ENCODE assay signal across 16 cellular contexts in the genomic region with DNA sequence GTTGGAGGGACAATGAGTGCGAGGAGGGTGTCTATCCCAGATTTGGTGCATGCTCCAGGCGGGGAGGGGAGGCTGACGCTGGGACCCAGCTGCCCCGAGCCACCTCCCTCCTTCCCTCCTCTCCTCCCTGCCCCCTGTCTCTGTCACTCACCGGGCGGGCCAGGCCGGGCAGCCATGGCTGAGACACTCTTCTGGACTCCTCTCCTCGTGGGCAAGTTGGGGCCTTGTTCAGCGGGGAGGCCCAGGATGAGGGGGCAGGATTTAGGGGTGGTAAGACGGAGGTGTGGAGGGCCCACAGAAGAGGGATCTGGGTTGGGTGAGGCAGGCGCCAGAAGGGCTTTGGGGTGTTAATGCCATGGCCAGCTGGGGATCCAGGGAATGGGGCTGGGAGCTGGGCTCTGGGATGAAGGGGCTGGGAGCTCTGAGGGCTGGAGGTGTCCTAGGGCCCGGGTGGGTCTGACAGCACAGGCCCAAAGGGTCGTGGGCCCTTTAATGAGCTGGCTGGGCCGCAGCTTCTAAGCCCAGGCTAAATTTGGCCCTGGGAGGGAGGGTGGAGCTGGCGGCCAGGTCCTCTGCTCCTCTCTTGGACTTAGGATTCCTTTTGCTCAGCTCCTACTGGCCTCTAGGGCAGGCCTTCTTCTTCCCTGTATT. TPM values are rescaled to one million over a fixed set of nuclear protein-coding genes. Genes with fewer than 3 reads are reported as not detected.
DNase-seq lines count a peak whose midpoint lies in the region; ATAC-seq, FAIRE-seq and TF ChIP-seq lines count a peak whose summit lies in the region.
"Had no signal": no experiment of that assay in that cellular context is flagged by ENCODE, and none has a peak within 500 bp of the region (broad histone marks: within the 10 kb centered on the region; RNA-seq: fewer than 3 reads in every experiment).

SGCA (plus strand) TSS at position 139 of the 651 bp plus-strand sequence; CDS start at position 175, 36 bp downstream.

- H3K4ac ChIP-seq in H1 (replicated peaks; ENCODE audit: insufficient read length, low read depth, low read length) (no peak within 1 kb of the TSS), mesendoderm (ENCODE audit: low read depth, low read length) (no peak within 1 kb of the TSS)

- H3K79me2 ChIP-seq in H1 (ENCODE audit: control insufficient read depth in 1 of 2, insufficient read depth in 2 of 2, low read length in 2 of 2) (no peaks in the 10 kb centered on the region), mesendoderm (ENCODE audit: control insufficient read depth, insufficient read depth, low read length) (no peaks in the 10 kb centered on the region)

- FAIRE-seq in H1 (lab: Jason Lieb, UNC) (no peak), urothelium cell line (lab: Jason Lieb, UNC) (no peak)

- H2BK120ac ChIP-seq in H1 (replicated peaks; ENCODE audit: low read depth, low read length) (no peak within 1 kb of the TSS), mesendoderm (ENCODE audit: low read depth, low read length) (no peak within 1 kb of the TSS)

- H2BK20ac ChIP-seq in H1 (ENCODE audit: low read length), result no peak within 1 kb of the TSS

- H4K8ac ChIP-seq in H1 (ENCODE audit: extremely low read depth, insufficient read depth, low read length), result peak within 1 kb of the TSS; percentile 51; the same call in 1 of the 2 replicates
- H4K8ac ChIP-seq in mesendoderm (ENCODE audit: low read depth, low read length), result no peak within 1 kb of the TSS

- H3K4me3 ChIP-seq in H1 (ENCODE audit: extremely low read depth in 1 of 4, insufficient read depth in 2 of 4, low read depth in 3 of 4, low read length in 4 of 4) (no peak within 1 kb of the TSS), mesendoderm (ENCODE audit: low read length) (no peak within 1 kb of the TSS), skeletal muscle satellite cell (ENCODE audit: low read length) (peak within 1 kb of the TSS; percentile 76), testis (no peak within 1 kb of the TSS)
- H3K4me3 ChIP-seq: colonic mucosa had no signal

- peak within 1 kb of the TSS; percentile 34 for H4K91ac ChIP-seq in H1 (replicated peaks; ENCODE audit: insufficient read length, low read length)

- H3K27me3 Mint-ChIP-seq in IgD-negative memory B cell, result no peaks in the 10 kb centered on the region

- peak within 1 kb of the TSS in 2 of 3 donors; percentile 45 to 71 for H3K27ac Mint-ChIP-seq in IgD-negative memory B cell

- H3K4me2 ChIP-seq in H1 (ENCODE audit: insufficient read depth in 1 of 2, low read depth in 2 of 2, low read length in 2 of 2), result no peak within 1 kb of the TSS
- no peak within 1 kb of the TSS for H3K4me2 ChIP-seq in mesendoderm (ENCODE audit: low read length)
- H3K4me2 ChIP-seq in skeletal muscle satellite cell (ENCODE audit: low read length), result peak within 1 kb of the TSS; percentile 81

- H2BK12ac ChIP-seq in H1 (ENCODE audit: low read depth, low read length), result no peak within 1 kb of the TSS

- no peak within 1 kb of the TSS; the same call in 1 of the 2 replicates for H3K27ac ChIP-seq in H1 (ENCODE audit: low read depth, low read length)
- no peak within 1 kb of the TSS for H3K27ac ChIP-seq in mesendoderm (ENCODE audit: low read depth, low read length)
- no peak within 1 kb of the TSS for H3K27ac ChIP-seq in testis
- H3K27ac ChIP-seq: colonic mucosa had no signal

- ATAC-seq in HG02885 (IDR thresholded peaks at IDR 0.05; ENCODE audit: poor library complexity, unreplicated experiment), result no peak
- ATAC-seq: left colon, sciatic nerve had no signal

- DNase-seq in H1 (ENCODE audit: low read depth in 1 of 2, low spot score in 2 of 2) (no peak), mesendoderm (no peak), testis (no peak), HUDEP-2 (lab: John Stamatoyannopoulos, UW; ENCODE audit: unreplicated experiment in 76 of 76) (no peak), urothelium cell line (ENCODE audit: low spot score) (no peak)
- DNase-seq: activated effector memory CD4-positive, alpha-beta T cell treated with anti-CD3 and anti-CD28 coated beads, Interleukin-2, amount 50 U/mL, for 16 hours; colonic mucosa; left colon; NCI-H1092 treated with DMSO at 0.1 percent for 48 hours; SHP77 had no signal

- no peak for TF ChIP-seq CTCF in H1 (IDR thresholded peaks at IDR 0.05; ENCODE audit: control extremely low read depth in 1 of 3, insufficient read depth in 1 of 3, low read depth in 1 of 3, low read length in 3 of 3)
- no peak for TF ChIP-seq CTCF in testis (IDR thresholded peaks at IDR 0.05)

- H2AK5ac ChIP-seq in H1 (ENCODE audit: low read depth, low read length), result no peak within 1 kb of the TSS
- H2AK5ac ChIP-seq in mesendoderm (ENCODE audit: low read length), result no peak within 1 kb of the TSS

- POLR2A ChIA-PET in H1 (lab: Charles Lee; ENCODE audit: partially characterized antibody), result interaction anchor here (0.7 to 1.5 kb wide), 3 partner anchors 40 to 137 kb away, joined by 3 to 4 read pairs (median 3); no protein-coding TSS in a partner anchor

- no peak within 1 kb of the TSS for H3K4me3 Mint-ChIP-seq in IgD-negative memory B cell
- H3K4me3 Mint-ChIP-seq: CD14-positive monocyte had no signal

- H3K27me3 ChIP-seq in H1 (replicated peaks in 1 of 4; ENCODE audit: control insufficient read depth in 3 of 4, extremely low read depth in 1 of 4, insufficient read depth in 3 of 4, low read length in 3 of 4), result peaks cover 0 to 6% (median 0%) of the 10 kb centered on the region in 4 experiments; a peak in 2 of 7 replicates
- no peaks in the 10 kb centered on the region for H3K27me3 ChIP-seq in mesendoderm (ENCODE audit: insufficient read depth, low read length, poor library complexity)
- no peaks in the 10 kb centered on the region for H3K27me3 ChIP-seq in skeletal muscle satellite cell (ENCODE audit: control insufficient read depth, insufficient read depth, low read length)
- H3K27me3 ChIP-seq in testis, result no peaks in the 10 kb centered on the region
- H3K27me3 ChIP-seq: colonic mucosa had no signal

- H4K5ac ChIP-seq in H1 (ENCODE audit: insufficient read length, low read depth, low read length), result no peak within 1 kb of the TSS
- H4K5ac ChIP-seq in mesendoderm (ENCODE audit: low read length), result no peak within 1 kb of the TSS

- no peak within 1 kb of the TSS for H2AFZ ChIP-seq in H1 (ENCODE audit: low read length)

- CTCF ChIA-PET in H1 (lab: Charles Lee; ENCODE audit: partially characterized antibody), result interaction anchor here (0.6 to 17.0 kb wide), 25 partner anchors 8 to 336 kb away, joined by 3 to 299 read pairs (median 5); partner anchors contain the start of gene COL1A1

- no peak for TF ChIP-seq RAD21 in H1 (IDR thresholded peaks at IDR 0.05 in 1 of 2, conservative IDR thresholded peaks at IDR 0.05 in 1 of 2; ENCODE audit: low read depth in 2 of 2, low read length in 2 of 2)

- H3K9me3 ChIP-seq in H1 (ENCODE audit: insufficient read depth in 2 of 2, low read depth in 1 of 2, low read length in 1 of 2) (no peaks in the 10 kb centered on the region), skeletal muscle satellite cell (replicated peaks; ENCODE audit: low read length) (no peaks in the 10 kb centered on the region), testis (no peaks in the 10 kb centered on the region)
- H3K9me3 ChIP-seq: colonic mucosa had no signal

- H3K9me3 Mint-ChIP-seq in IgD-negative memory B cell, result no peaks in the 10 kb centered on the region

- intact Hi-C loops in testis (cut with DNase I; ENCODE audit: low total_unique reads), result no loop called here

- no peak within 1 kb of the TSS for H3K14ac ChIP-seq in H1 (ENCODE audit: insufficient read length)

- peaks cover 10% of the 10 kb centered on the region for H3K23me2 ChIP-seq in H1 (ENCODE audit: low read depth, low read length)

- H2BK15ac ChIP-seq in H1 (ENCODE audit: low read length), result peak within 1 kb of the TSS; percentile 2; the same call in 1 of the 2 replicates
- H2BK15ac ChIP-seq in mesendoderm (replicated peaks; ENCODE audit: low read depth), result no peak within 1 kb of the TSS

- H3K36me3 ChIP-seq in H1 (ENCODE audit: control insufficient read depth in 2 of 4, insufficient read depth in 4 of 4, low read length in 3 of 4) (no peaks in the 10 kb centered on the region), mesendoderm (ENCODE audit: control insufficient read depth, insufficient read depth, low read length) (no peaks in the 10 kb centered on the region), skeletal muscle satellite cell (ENCODE audit: insufficient read depth, low read length) (no peaks in the 10 kb centered on the region), testis (ENCODE audit: low read depth, missing control alignments) (no peaks in the 10 kb centered on the region)
- H3K36me3 ChIP-seq: colonic mucosa had no signal

- no peaks in the 10 kb centered on the region for H3K79me1 ChIP-seq in H1 (ENCODE audit: low read depth, low read length)
- no peaks in the 10 kb centered on the region for H3K79me1 ChIP-seq in mesendoderm (ENCODE audit: low read length)

- H3K18ac ChIP-seq in H1 (ENCODE audit: extremely low read depth, low read length), result no peak within 1 kb of the TSS
- H3K18ac ChIP-seq in mesendoderm (ENCODE audit: low read length), result no peak within 1 kb of the TSS

- no peaks in the 10 kb centered on the region for H4K20me1 ChIP-seq in H1 (replicated peaks in 1 of 2; ENCODE audit: control insufficient read depth in 1 of 2, insufficient read depth in 2 of 2, low read length in 2 of 2)

- H2BK5ac ChIP-seq in H1 (ENCODE audit: low read depth, low read length) (no peak within 1 kb of the TSS; the same call in 1 of the 2 replicates), mesendoderm (ENCODE audit: low read length) (no peak within 1 kb of the TSS)

- peaks cover 26 to 30% (median 28%) of the 10 kb centered on the region in 3 donors for H3K4me1 Mint-ChIP-seq in IgD-negative memory B cell

- TF ChIP-seq EP300 in H1 (IDR thresholded peaks at IDR 0.05; ENCODE audit: borderline replicate concordance in 1 of 2, low read depth in 2 of 2, low read length in 2 of 2), result no peak

- TF ChIP-seq POLR2A in H1 (IDR thresholded peaks at IDR 0.05; ENCODE audit: control extremely low read depth in 1 of 2, low read depth in 2 of 2, low read length in 2 of 2), result no peak
- TF ChIP-seq POLR2A in testis (IDR thresholded peaks at IDR 0.05), result no peak

- H3K9ac ChIP-seq in H1 (replicated peaks in 1 of 4; ENCODE audit: extremely low read depth in 1 of 4, low read depth in 3 of 4, low read length in 3 of 4), result no peak within 1 kb of the TSS
- no peak within 1 kb of the TSS for H3K9ac ChIP-seq in mesendoderm (ENCODE audit: low read length)
- peak within 1 kb of the TSS; percentile 92 for H3K9ac ChIP-seq in skeletal muscle satellite cell (ENCODE audit: low read depth, low read length)

- H3K56ac ChIP-seq in H1 (replicated peaks; ENCODE audit: insufficient read length, low read depth, low read length) (peak within 1 kb of the TSS; percentile 89), mesendoderm (ENCODE audit: low read length) (peak within 1 kb of the TSS; percentile 46)

- no peaks in the 10 kb centered on the region for H3K36me3 Mint-ChIP-seq in IgD-negative memory B cell
- H3K36me3 Mint-ChIP-seq: CD14-positive monocyte had no signal

- H3K23ac ChIP-seq in H1 (ENCODE audit: insufficient read length) (no peak within 1 kb of the TSS), mesendoderm (ENCODE audit: low read length) (no peak within 1 kb of the TSS)

- H3K4me1 ChIP-seq in H1 (replicated peaks in 1 of 4; ENCODE audit: control insufficient read depth in 3 of 4, insufficient read depth in 4 of 4, low read length in 3 of 4) (peaks cover 0 to 14% (median 11%) of the 10 kb centered on the region in 4 experiments; a peak in 5 of 7 replicates), mesendoderm (ENCODE audit: control insufficient read depth, low read depth, low read length) (no peaks in the 10 kb centered on the region), skeletal muscle satellite cell (ENCODE audit: control insufficient read depth, insufficient read depth, low read length) (peaks cover 33% of the 10 kb centered on the region), testis (peaks cover 5% of the 10 kb centered on the region)

- 66% methylated on average over 13 of the region's 15 CpGs; no CpG with 5 or more reads in 1 of the 2 experiments for WGBS in H1 (ENCODE audit: extremely low coverage in 1 of 2, insufficient coverage in 1 of 2, insufficient read length in 1 of 2, insufficient replicate concordance in 2 of 2, low coverage in 1 of 2, low lambda C conversion rate in 2 of 2, missing lambda C conversion rate in 1 of 2), 2 experiments
- no CpG with 5 or more reads among the region's 15 CpGs for WGBS in mesendoderm (ENCODE audit: extremely low coverage, insufficient coverage, low lambda C conversion rate)
- 63 to 64% methylated on average over 15 of the region's 15 CpGs for WGBS in testis, 2 donors

RNA-seq across cellular contexts. Expression of gene SGCA, which starts in this region (rescaled TPM):
- 2.9 TPM for polyA plus RNA-seq in IgD-negative memory B cell
- total RNA-seq in H1 (2021; fragmentation: NEBNext Ultra II Directional; extraction: Animal tissue kit (Norgen Biotek cat#: 25700)), result not detected in 2 replicates
- 0.12 and 0.36 TPM in 2 replicates for polyA plus RNA-seq in H1 (2011; rRNA removed)
- polyA plus RNA-seq in H1 (2011; cell fraction: cytosol; rRNA removed), result 0.18 TPM
- 0.27 TPM for polyA plus RNA-seq in H1 (2011; cell fraction: nucleus; rRNA removed)
- polyA plus RNA-seq in H1 (2012, experiment 1 of 2), result 0.31 to 0.65 TPM in 2 of 4 replicates, not detected in the others
- polyA plus RNA-seq in H1 (2012, experiment 2 of 2), result 0.43 TPM
- polyA plus RNA-seq in H1 (2013, experiment 1 of 2), result 0.36 TPM
- 0.33 TPM for polyA plus RNA-seq in H1 (2013, experiment 2 of 2)
- polyA minus RNA-seq in H1 (2011; rRNA and poly(A)+ RNA removed), result not detected in 2 replicates
- not detected for polyA minus RNA-seq in H1 (2011; cell fraction: cytosol; rRNA and poly(A)+ RNA removed)
- polyA minus RNA-seq in H1 (2011; cell fraction: nucleus; rRNA and poly(A)+ RNA removed), result not detected
- polyA plus RNA-seq in mesendoderm (2013, experiment 1 of 2), result 0.07 TPM
- polyA plus RNA-seq in mesendoderm (2013, experiment 2 of 2), result 0.13 TPM
- total RNA-seq in skeletal muscle satellite cell (2012; rRNA removed), result 2.5 and 15.7 TPM in 2 replicates
- total RNA-seq in testis, result 1 to 10 TPM; 2.4 to 7.6 TPM
- polyA plus RNA-seq in testis (ENCODE audit: insufficient read depth, low read depth, low replicate concordance), result 33.1 TPM
- total RNA-seq: NCI-H460 had no signal
